Comparison of ENCODE assay signal across 11 cellular contexts in the genomic region with DNA sequence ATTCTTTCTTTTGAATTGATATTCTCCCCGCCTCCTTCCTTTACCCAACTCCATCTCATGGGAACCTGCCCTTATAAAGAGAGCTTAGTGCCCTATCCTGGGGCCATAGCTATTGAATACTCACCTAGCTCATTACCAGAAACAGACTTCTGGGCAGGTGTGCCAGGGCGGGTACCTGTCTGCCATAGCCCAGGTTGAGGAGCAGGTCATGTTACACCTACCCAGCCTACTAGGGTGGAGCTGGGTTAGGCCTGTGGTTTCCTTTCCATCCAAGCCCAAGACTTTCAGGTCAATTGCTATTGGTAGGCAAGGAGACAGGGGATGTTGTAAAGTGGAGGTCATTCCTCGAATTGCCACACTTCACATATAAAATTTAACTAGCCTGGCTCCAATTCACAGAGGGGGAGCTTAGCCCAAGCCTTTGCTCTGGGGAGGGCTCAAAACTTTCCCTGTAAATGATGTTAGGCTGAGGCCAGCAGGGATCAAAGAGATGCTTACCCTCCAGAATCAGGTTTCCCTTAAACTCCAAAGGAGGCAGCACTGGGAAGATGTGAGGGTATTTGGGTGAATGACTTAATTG.
DNase-seq lines count a peak whose midpoint lies in the region; ATAC-seq and TF ChIP-seq lines count a peak whose summit lies in the region.
"Had no signal": no experiment of that assay in that cellular context is flagged by ENCODE, and none has a peak within 500 bp of the region (broad histone marks: within the 10 kb centered on the region; RNA-seq: fewer than 3 reads in every experiment).

No MANE protein-coding gene starts in this region.

- H3K27ac Mint-ChIP-seq in CD4-positive, CD25-positive, alpha-beta regulatory T cell = no peak overlapping the region
- H3K27ac Mint-ChIP-seq in naive thymus-derived CD8-positive, alpha-beta T cell = peak overlapping the region in 2 of 10 donors; percentile 14 to 60

- POLR2A ChIA-PET in HEK293 (lab: Yijun Ruan, JAX) = no interaction called here
- POLR2A ChIA-PET in naive thymus-derived CD8-positive, alpha-beta T cell (lab: Charles Lee) = no interaction called here

- H3K4me3 ChIP-seq in CD4-positive, CD25-positive, alpha-beta regulatory T cell (ENCODE audit: low read depth, low read length) = no peak overlapping the region
- H3K4me3 ChIP-seq in HEK293 (ENCODE audit: low read depth, low read length) = no peak overlapping the region

- H3K36me3 ChIP-seq in CD4-positive, CD25-positive, alpha-beta regulatory T cell (ENCODE audit: control insufficient read depth, insufficient read depth, low read length) = no peaks in the 10 kb centered on the region
- no peaks in the 10 kb centered on the region for H3K36me3 ChIP-seq in HEK293 (ENCODE audit: control insufficient read depth in 2 of 2, insufficient read depth in 1 of 2, low read length in 2 of 2)
- H3K36me3 ChIP-seq: spleen had no signal

- no peaks in the 10 kb centered on the region for H3K9me3 Mint-ChIP-seq in CD4-positive, CD25-positive, alpha-beta regulatory T cell
- H3K9me3 Mint-ChIP-seq in naive thymus-derived CD8-positive, alpha-beta T cell = no peaks in the 10 kb centered on the region

- ATAC-seq in CD4-positive, CD25-positive, alpha-beta regulatory T cell (ENCODE audit: low read depth in 2 of 2) = no peak
- ATAC-seq in naive thymus-derived CD8-positive, alpha-beta T cell = no peak

- peaks cover 14% of the 10 kb centered on the region for H3K4me1 ChIP-seq in CD4-positive, CD25-positive, alpha-beta regulatory T cell (ENCODE audit: control insufficient read depth, insufficient read depth, low read length, poor library complexity, severe bottlenecking)
- H3K4me1 ChIP-seq in HEK293 (ENCODE audit: control insufficient read depth, insufficient read depth, low read length) = peaks cover 3% of the 10 kb centered on the region; the same call in 1 of the 2 replicates

- peak overlapping the region; percentile 37 to 54 (median 50) for H3K4me3 Mint-ChIP-seq in CD4-positive, CD25-positive, alpha-beta regulatory T cell
- H3K4me3 Mint-ChIP-seq in naive thymus-derived CD8-positive, alpha-beta T cell = peak overlapping the region in 9 of 10 donors; percentile 3 to 79 (median 22)

- H3K4me1 Mint-ChIP-seq in CD4-positive, CD25-positive, alpha-beta regulatory T cell = peaks cover 0 to 23% (median 4%) of the 10 kb centered on the region in 4 donors
- H3K4me1 Mint-ChIP-seq in naive thymus-derived CD8-positive, alpha-beta T cell = peaks cover 20 to 40% (median 26%) of the 10 kb centered on the region in 4 donors

- CTCF ChIA-PET in HEK293 (lab: Yijun Ruan, JAX) = interaction anchor here (0.6 to 3.9 kb wide), 4 partner anchors 32 to 213 kb away, joined by 3 to 17 read pairs (median 4); no protein-coding TSS in a partner anchor

- peaks cover 14% of the 10 kb centered on the region for H3K27me3 ChIP-seq in CD4-positive, CD25-positive, alpha-beta regulatory T cell (ENCODE audit: control insufficient read depth, insufficient read depth, low read length)

- H3K36me3 Mint-ChIP-seq in CD4-positive, CD25-positive, alpha-beta regulatory T cell = no peaks in the 10 kb centered on the region
- H3K36me3 Mint-ChIP-seq in naive thymus-derived CD8-positive, alpha-beta T cell = no peaks in the 10 kb centered on the region

- TF ChIP-seq CTCF in HEK293 (tag by site-specific recombination; IDR thresholded peaks at IDR 0.05) = no peak

- H3K27ac ChIP-seq in CD4-positive, CD25-positive, alpha-beta regulatory T cell (ENCODE audit: insufficient read depth, low read length, poor library complexity, severe bottlenecking) = no peak overlapping the region
- H3K27ac ChIP-seq in HEK293 (ENCODE audit: extremely low read depth, low read depth, low read length) = no peak overlapping the region
- peak overlapping the region; percentile 7 for H3K27ac ChIP-seq in cingulate gyrus (ENCODE audit: low read depth, low read length)
- H3K27ac ChIP-seq: spleen had no signal

- H3K27me3 Mint-ChIP-seq in CD4-positive, CD25-positive, alpha-beta regulatory T cell = peaks cover 65% of the 10 kb centered on the region
- no peaks in the 10 kb centered on the region for H3K27me3 Mint-ChIP-seq in naive thymus-derived CD8-positive, alpha-beta T cell

- H3K9me3 ChIP-seq in CD4-positive, CD25-positive, alpha-beta regulatory T cell (ENCODE audit: control insufficient read depth in 2 of 2, low read length in 2 of 2) = no peaks in the 10 kb centered on the region
- no peaks in the 10 kb centered on the region for H3K9me3 ChIP-seq in HEK293 (ENCODE audit: control insufficient read depth, insufficient read depth, low read depth, low read length)
- H3K9me3 ChIP-seq: spleen had no signal

- no peak for DNase-seq in CD4-positive, CD25-positive, alpha-beta regulatory T cell
- DNase-seq in naive thymus-derived CD8-positive, alpha-beta T cell = no peak
- no peak for DNase-seq in dedifferentiated amniotic fluid mesenchymal stem cell (ENCODE audit: extremely low spot score)
- no peak for DNase-seq in NCI-H82 (lab: John Stamatoyannopoulos, UW)
- no peak for DNase-seq in C1 segment of cervical spinal cord (lab: John Stamatoyannopoulos, UW)
- no peak for DNase-seq in DMS 273 treated with DMSO at 0.1 percent for 48 hours (lab: John Stamatoyannopoulos, UW)
- DNase-seq: activated naive CD4-positive, alpha-beta T cell treated with anti-CD3 and anti-CD28 coated beads, Interleukin-2, amount 50 U/mL, for 16 hours; spleen; SW 1271 had no signal

TF ChIP-seq in HEK293, 187 proteins besides CTCF, POLR2A, EP300 and RAD21:
- TF ChIP-seq ZNF555 (tag by site-specific recombination; conservative IDR thresholded peaks at IDR 0.05) = no peak
- TF ChIP-seq ZNF473 (tag by site-specific recombination; IDR thresholded peaks at IDR 0.05) = no peak
- TF ChIP-seq GLIS1 (tag by site-specific recombination; IDR thresholded peaks at IDR 0.05) = peak; percentile 63
- no peak for TF ChIP-seq ZBTB10 (tag by site-specific recombination; IDR thresholded peaks at IDR 0.05)
